1 cellular context compared by ENCODE assay signal in the genomic region with DNA sequence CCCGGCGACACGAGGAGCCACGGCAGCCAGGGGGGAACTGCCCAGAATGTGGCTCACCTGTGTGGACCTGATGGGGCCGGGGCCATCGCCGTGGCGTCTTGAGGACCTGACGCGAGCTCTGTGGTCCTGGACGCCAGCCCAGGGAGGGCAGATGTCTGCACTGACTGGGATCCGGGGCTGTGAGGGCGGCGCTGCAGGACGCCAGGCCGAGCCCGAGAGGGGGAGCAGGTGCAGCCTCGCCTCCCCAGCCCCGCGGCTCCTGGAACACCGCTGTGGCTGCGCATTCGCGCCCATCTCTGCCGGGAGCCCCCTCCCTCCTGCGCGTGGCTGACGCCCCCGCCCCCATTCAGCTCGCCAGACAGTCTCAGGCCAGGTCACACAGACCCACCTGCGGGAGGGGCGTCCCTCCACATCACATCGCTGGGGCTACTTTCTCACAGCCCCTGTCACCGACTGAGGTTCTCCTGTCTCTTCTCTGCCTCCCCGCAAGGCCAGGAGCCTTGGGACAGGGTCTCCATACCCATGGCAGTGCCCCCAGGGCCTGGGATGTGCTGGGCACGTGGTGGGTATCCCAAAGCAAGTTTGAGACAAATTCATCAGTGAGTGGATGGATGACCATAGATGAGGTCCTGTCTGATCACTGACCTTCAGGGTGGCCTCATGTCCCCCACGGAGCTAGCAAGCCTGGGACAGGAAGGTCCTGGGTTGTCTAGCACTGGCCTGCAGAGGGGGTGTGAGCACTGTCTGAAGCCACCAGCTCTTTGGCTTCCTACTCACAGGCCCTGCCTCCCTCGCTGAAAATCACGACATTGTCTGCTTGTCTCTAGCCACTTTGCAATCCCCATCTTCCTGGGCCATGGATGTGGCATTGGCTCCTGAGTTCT.
TF ChIP-seq lines count a peak whose summit lies in the region.

No MANE protein-coding gene starts in this region.

TF ChIP-seq in IMR-90, 13 proteins besides CTCF, POLR2A, EP300 and RAD21 (continued from another document):
- TF ChIP-seq ELK1 (IDR thresholded peaks at IDR 0.05; ENCODE audit: borderline replicate concordance, low read depth, low read length) = no peak
- TF ChIP-seq MXI1 (IDR thresholded peaks at IDR 0.05; ENCODE audit: borderline replicate concordance, low read depth, low read length) = no peak
